ENCODE assay signal across 30 cellular contexts in the genomic region with DNA sequence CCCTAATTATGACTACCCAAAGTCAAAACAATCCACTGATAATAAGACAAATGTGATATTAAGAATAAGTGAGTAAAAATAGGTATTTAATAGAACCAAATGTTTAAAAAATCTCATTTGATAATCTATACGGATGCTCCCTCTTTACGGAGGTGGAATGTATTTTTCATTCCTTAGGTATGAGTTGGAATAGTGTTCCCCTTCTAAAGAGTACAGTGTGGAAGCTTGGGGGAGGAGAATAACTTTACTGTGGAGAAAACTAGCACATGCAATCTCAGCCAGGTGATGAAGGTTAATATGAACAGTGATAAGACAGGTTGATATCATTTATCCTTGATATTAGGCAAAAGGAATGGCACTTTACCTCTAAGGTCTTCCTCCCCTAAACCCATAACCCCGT.
"Had no signal": no experiment of that assay in that cellular context is flagged by ENCODE, and none has a peak within 500 bp of the region (broad histone marks: within the 10 kb centered on the region; RNA-seq: fewer than 3 reads in every experiment).

No MANE protein-coding gene starts in this region.

- H2AFZ ChIP-seq: parathyroid adenoma had no signal

- H3K27ac ChIP-seq: left lung, lower lobe of right lung, neural progenitor cell, neutrophil, parathyroid adenoma, skin epidermis, stomach, testis, thyroid gland, transverse colon, upper lobe of left lung, vagina had no signal

- H3K9me3 ChIP-seq: left lung, lower lobe of right lung, neutrophil, stomach, testis, thyroid gland, transverse colon, upper lobe of left lung, vagina had no signal

- ATAC-seq: left colon; left lung; lower lobe of right lung; natural killer cell; right cardiac atrium; sciatic nerve; stimulated activated naive B cell treated with anti-CD40 and anti-IgM and Interleukin-4, amounts not matched to agents 10 μg/mL and 1 μg/mL and 100 μg/mL, for 72 hours; stimulated activated naive CD8-positive, alpha-beta T cell treated with anti-CD3 and anti-CD28 coated beads, Interleukin-15, Interleukin-2, amounts not matched to agents 100 U/mL and 50 U/mL, for 24 hours had no signal

- H3K4me1 Mint-ChIP-seq: naive B cell; stimulated activated naive B cell treated with anti-CD40 and anti-IgM and Interleukin-4, amounts not matched to agents 10 μg/mL and 1 μg/mL and 100 μg/mL, for 72 hours had no signal

- H3K36me3 ChIP-seq: left lung, lower lobe of right lung, neural progenitor cell, neutrophil, stomach, thyroid gland, transverse colon, upper lobe of left lung, vagina had no signal

- H3K27ac Mint-ChIP-seq: mesothelial cell of epicardium; naive B cell; natural killer cell; neural progenitor cell; stimulated activated naive B cell treated with anti-CD40 and anti-IgM and Interleukin-4, amounts not matched to agents 10 μg/mL and 1 μg/mL and 100 μg/mL, for 72 hours had no signal

- H3K27me3 Mint-ChIP-seq: stimulated activated naive B cell treated with anti-CD40 and anti-IgM and Interleukin-4, amounts not matched to agents 10 μg/mL and 1 μg/mL and 100 μg/mL, for 72 hours had no signal

- H3K9ac ChIP-seq: neural progenitor cell, parathyroid adenoma had no signal

- H3K4me1 ChIP-seq: left lung, lower lobe of right lung, neural progenitor cell, parathyroid adenoma, stomach, thyroid gland, transverse colon, upper lobe of left lung, vagina had no signal

- H3K4me2 ChIP-seq: neural progenitor cell had no signal

- H3K27me3 ChIP-seq: left lung, neural progenitor cell, neutrophil, stomach, testis, thyroid gland, transverse colon, upper lobe of left lung, vagina had no signal

- H3K9me3 Mint-ChIP-seq: mesothelial cell of epicardium; naive B cell; natural killer cell; nephron progenitor cell; neural progenitor cell; stimulated activated naive B cell treated with anti-CD40 and anti-IgM and Interleukin-4, amounts not matched to agents 10 μg/mL and 1 μg/mL and 100 μg/mL, for 72 hours had no signal

- DNase-seq: kidney; left colon; left lung; lower lobe of right lung; mammary epithelial cell; mesenchymal stem cell; naive B cell; natural killer cell; nephron progenitor cell; occipital lobe; retina; right cardiac atrium; stimulated activated CD4-positive, alpha-beta T cell treated with anti-CD3 and anti-CD28 coated beads, Interleukin-12 subunit alpha, Interleukin-12 subunit beta, amount 100 ng/mL, for 4 hours; stimulated activated CD4-positive, alpha-beta T cell treated with anti-CD3 and anti-CD28 coated beads, Interleukin-15, amount 100 ng/mL, for 24 hours; stimulated activated CD4-positive, alpha-beta T cell treated with anti-CD3 and anti-CD28 coated beads, Interleukin-2, amount 100 ng/mL, for 24 hours; stimulated activated CD4-positive, alpha-beta T cell treated with anti-CD3 and anti-CD28 coated beads, Interleukin-4, amount 100 ng/mL, for 1 hour; stimulated activated naive B cell treated with anti-CD40 and anti-IgM and Interleukin-4, amounts not matched to agents 10 μg/mL and 1 μg/mL and 100 μg/mL, for 72 hours; stimulated activated naive CD8-positive, alpha-beta T cell treated with anti-CD3 and anti-CD28 coated beads, Interleukin-15, Interleukin-2, amounts not matched to agents 100 U/mL and 50 U/mL, for 24 hours; stomach; testis; thyroid gland; transverse colon; upper lobe of left lung had no signal

- H3K36me3 Mint-ChIP-seq: mesothelial cell of epicardium; naive B cell; natural killer cell; neural progenitor cell; stimulated activated naive B cell treated with anti-CD40 and anti-IgM and Interleukin-4, amounts not matched to agents 10 μg/mL and 1 μg/mL and 100 μg/mL, for 72 hours had no signal

- H3K4me3 Mint-ChIP-seq: mesothelial cell of epicardium; naive B cell; natural killer cell; nephron progenitor cell; neural progenitor cell; stimulated activated naive B cell treated with anti-CD40 and anti-IgM and Interleukin-4, amounts not matched to agents 10 μg/mL and 1 μg/mL and 100 μg/mL, for 72 hours had no signal

- H3K4me3 ChIP-seq: left lung, lower lobe of right lung, neural progenitor cell, skin epidermis, stomach, testis, thyroid gland, transverse colon, upper lobe of left lung, vagina had no signal

- H3K79me2 ChIP-seq: parathyroid adenoma had no signal
